ENCODE assay signal across 9 cellular contexts in the genomic region with DNA sequence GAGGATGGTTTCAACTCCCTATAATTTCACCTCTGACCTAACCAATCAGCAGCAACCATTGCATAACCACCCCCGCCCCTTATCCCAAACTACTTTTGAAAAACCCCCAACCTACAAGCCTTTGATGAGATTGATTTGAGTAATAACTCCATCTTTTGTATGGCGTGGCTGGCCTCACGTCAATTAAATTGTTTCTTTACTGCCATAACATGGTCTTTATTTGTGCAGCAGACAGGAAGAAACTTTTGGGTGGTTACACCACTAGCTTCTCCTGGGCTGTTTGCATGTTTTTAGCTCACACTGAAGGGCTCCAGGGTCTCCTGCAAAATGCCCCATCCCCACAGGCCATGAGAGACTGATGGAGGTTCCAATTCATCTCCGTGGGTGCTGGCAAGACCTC. TPM values are rescaled to one million over a fixed set of nuclear protein-coding genes. Genes with fewer than 3 reads are reported as not detected.
"Had no signal": no experiment of that assay in that cellular context is flagged by ENCODE, and none has a peak within 500 bp of the region (broad histone marks: within the 10 kb centered on the region; RNA-seq: fewer than 3 reads in every experiment).

No MANE protein-coding gene starts in this region.

- H3K27me3 Mint-ChIP-seq: IgD-negative memory B cell had no signal

- FAIRE-seq: HTR-8/SVneo, K562 had no signal

- H3K27ac ChIP-seq: HL-60 had no signal

- DNase-seq: IMR-90, KBM-7, KG1 had no signal

- H3K4me1 Mint-ChIP-seq: IgD-negative memory B cell had no signal

- ATAC-seq: K562 had no signal

- H3K27ac Mint-ChIP-seq: IgD-negative memory B cell had no signal

- H3K4me3 ChIP-seq: K562 had no signal

RNA-seq across cellular contexts. Expression of a gene that starts 34.0 kb away (rescaled TPM):
- total RNA-seq: HT-29, HT1080, IMR-90 had no signal
- polyA plus RNA-seq: IgD-negative memory B cell, IMR-90 had no signal

RNA-seq across cellular contexts. Expression of a gene that starts 34.0 kb away (rescaled TPM):
- total RNA-seq: HT-29, HT1080, IMR-90, K562 had no signal
- polyA plus RNA-seq: IgD-negative memory B cell, IMR-90, K562 had no signal
